1 cellular context compared by ENCODE assay signal in the genomic region with DNA sequence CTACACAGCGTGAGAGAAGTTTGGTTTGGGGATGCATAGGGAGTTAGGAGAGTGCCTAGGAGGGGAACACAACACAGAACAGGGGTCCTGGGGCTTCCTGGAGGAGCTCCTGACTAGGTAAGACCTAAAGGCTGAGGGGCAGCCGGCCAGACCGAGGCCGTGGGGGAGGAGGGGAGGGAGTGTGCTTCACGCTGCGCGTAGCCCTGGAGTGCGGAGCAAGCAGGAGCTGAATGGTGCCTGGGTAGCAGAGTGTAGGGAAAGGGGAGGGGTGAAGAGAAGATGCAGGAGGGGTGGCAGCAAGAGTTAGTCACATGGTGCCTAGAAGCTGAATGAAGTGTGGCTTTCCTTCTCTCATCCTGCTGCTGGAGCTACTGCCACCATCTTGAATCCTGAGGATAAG.
TF ChIP-seq lines count a peak whose summit lies in the region.

No MANE protein-coding gene starts in this region.

TF ChIP-seq in H1, 55 proteins besides CTCF, POLR2A, EP300 and RAD21:
- TF ChIP-seq CHD1 (IDR thresholded peaks at IDR 0.05; ENCODE audit: low read depth, low read length) (no peak), ZNF274 (IDR thresholded peaks at IDR 0.05; ENCODE audit: borderline replicate concordance, extremely low read depth, low read length) (no peak), JUND (IDR thresholded peaks at IDR 0.05; ENCODE audit: low read length) (no peak), CHD7 (IDR thresholded peaks at IDR 0.05; ENCODE audit: insufficient replicate concordance, low read length) (no peak), NRF1 (IDR thresholded peaks at IDR 0.05; ENCODE audit: low read depth, low read length) (no peak), FOSL1 (IDR thresholded peaks at IDR 0.05; ENCODE audit: insufficient read depth, low read depth, low read length) (no peak), TBP (IDR thresholded peaks at IDR 0.05; ENCODE audit: low read depth, low read length) (no peak), JUN (IDR thresholded peaks at IDR 0.05; ENCODE audit: low read depth, low read length) (no peak), EZH2 (IDR thresholded peaks at IDR 0.05; ENCODE audit: low read depth, low read length, severe bottlenecking) (no peak), CREB1 (IDR thresholded peaks at IDR 0.05) (no peak), TEAD4 (IDR thresholded peaks at IDR 0.05; ENCODE audit: low read depth, low read length) (no peak), EGR1 (IDR thresholded peaks at IDR 0.05; ENCODE audit: borderline replicate concordance, low read depth, low read length) (no peak), GTF2F1 (IDR thresholded peaks at IDR 0.05; ENCODE audit: borderline replicate concordance, low read depth, low read length) (no peak), RXRA (IDR thresholded peaks at IDR 0.05; ENCODE audit: insufficient read depth, low read depth, low read length) (no peak), PHF8 (conservative IDR thresholded peaks at IDR 0.05; ENCODE audit: low read depth, low read length) (no peak)
TF ChIP-seq in H1: peak in this region for 0.
